In the genomic region with DNA sequence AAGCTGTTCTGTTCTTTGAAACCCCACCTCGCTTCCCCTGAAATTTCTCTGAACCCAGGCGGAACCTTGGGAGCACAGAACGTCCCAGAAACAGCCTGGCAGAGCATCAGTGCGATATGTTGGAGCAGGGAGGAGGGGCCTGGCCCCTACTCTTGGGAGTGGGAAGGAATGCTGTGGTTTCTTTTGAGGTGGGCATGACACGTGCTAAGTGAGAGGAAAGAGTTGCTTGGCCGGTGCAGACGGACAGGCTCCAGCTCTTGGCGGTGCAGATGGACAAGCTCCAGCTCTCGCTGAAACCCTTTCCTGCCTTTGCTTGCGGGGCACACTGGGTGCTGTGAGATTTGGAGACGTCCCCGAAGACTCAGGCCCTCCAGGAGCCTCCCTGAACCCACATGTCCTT, we compare ENCODE assay signal across 1 cellular context.
TF ChIP-seq lines count a peak whose summit lies in the region.

No MANE protein-coding gene starts in this region.

TF ChIP-seq in HepG2, 621 proteins besides CTCF, POLR2A, EP300 and RAD21:
- TF ChIP-seq ZFX (CRISPR knock-in tag; IDR thresholded peaks at IDR 0.05; ENCODE audit: low read depth) (no peak), AHR (CRISPR knock-in tag; IDR thresholded peaks at IDR 0.05) (no peak), ZNF138 (CRISPR knock-in tag; IDR thresholded peaks at IDR 0.05; ENCODE audit: low read depth) (no peak), RCOR2 (CRISPR knock-in tag; IDR thresholded peaks at IDR 0.05) (no peak), ZBTB8A (CRISPR knock-in tag; IDR thresholded peaks at IDR 0.05; ENCODE audit: borderline replicate concordance, low read depth) (no peak)
- TF ChIP-seq, protein P1, sequence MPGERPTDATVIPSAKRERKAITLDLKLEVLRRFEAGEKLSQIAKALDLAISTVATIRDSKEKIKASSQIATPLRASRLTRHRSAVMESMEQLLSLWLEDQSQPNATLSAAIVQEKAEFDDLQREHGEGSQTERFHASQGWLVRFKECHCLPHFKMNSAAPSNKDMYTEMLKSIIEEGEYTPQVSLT (CRISPR knock-in tag; IDR thresholded peaks at IDR 0.05; ENCODE audit: borderline replicate concordance, low read depth), result no peak
- TF ChIP-seq, protein P2, sequence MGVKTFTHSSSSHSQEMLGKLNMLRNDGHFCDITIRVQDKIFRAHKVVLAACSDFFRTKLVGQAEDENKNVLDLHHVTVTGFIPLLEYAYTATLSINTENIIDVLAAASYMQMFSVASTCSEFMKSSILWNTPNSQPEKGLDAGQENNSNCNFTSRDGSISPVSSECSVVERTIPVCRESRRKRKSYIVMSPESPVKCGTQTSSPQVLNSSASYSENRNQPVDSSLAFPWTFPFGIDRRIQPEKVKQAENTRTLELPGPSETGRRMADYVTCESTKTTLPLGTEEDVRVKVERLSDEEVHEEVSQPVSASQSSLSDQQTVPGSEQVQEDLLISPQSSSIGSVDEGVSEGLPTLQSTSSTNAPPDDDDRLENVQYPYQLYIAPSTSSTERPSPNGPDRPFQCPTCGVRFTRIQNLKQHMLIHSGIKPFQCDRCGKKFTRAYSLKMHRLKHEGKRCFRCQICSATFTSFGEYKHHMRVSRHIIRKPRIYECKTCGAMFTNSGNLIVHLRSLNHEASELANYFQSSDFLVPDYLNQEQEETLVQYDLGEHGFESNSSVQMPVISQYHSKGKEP (CRISPR knock-in tag; IDR thresholded peaks at IDR 0.05), result no peak
